11 cellular contexts compared by ENCODE assay signal in the genomic region with DNA sequence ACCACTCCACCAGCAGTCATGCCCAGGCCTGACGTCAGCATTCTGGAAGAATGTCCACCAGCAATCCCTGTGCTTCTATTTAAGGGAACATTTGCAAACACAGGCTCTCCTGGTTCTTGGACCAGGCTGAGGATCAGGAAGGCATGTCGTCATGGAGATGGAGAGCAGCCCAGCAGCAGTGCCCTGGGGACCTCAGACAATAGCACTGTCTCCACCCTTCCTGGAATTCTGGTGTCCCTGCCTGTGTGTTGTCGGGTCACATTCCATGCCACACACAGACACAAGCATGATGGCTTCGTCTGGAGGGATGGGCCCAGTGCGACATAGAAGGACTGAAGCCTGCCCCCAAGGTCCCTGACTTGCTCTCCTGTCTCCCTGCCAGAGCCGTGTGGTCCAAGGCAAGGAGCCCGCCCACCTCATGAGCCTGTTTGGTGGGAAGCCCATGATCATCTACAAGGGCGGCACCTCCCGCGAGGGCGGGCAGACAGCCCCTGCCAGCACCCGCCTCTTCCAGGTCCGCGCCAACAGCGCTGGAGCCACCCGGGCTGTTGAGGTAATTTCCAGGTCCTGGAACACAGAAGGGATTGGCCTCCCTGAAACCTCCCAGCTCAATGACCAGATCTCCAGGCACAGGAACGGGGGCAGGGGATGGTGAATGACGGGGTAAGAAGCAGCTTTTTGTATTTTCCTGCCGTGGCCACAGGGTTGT. TPM values are rescaled to one million over a fixed set of nuclear protein-coding genes. Genes with fewer than 3 reads are reported as not detected.
DNase-seq lines count a peak whose midpoint lies in the region; ATAC-seq and TF ChIP-seq lines count a peak whose summit lies in the region.
"Had no signal": no experiment of that assay in that cellular context is flagged by ENCODE, and none has a peak within 500 bp of the region (broad histone marks: within the 10 kb centered on the region; RNA-seq: fewer than 3 reads in every experiment).

No MANE protein-coding gene starts in this region.

- TF ChIP-seq POLR2A in body of pancreas (IDR thresholded peaks at IDR 0.05): no peak

- H3K27me3 ChIP-seq in Caco-2 (replicated peaks; ENCODE audit: control insufficient read depth, insufficient read depth, low read length) (no peaks in the 10 kb centered on the region), body of pancreas (no peaks in the 10 kb centered on the region), right atrium auricular region (no peaks in the 10 kb centered on the region), rectal smooth muscle tissue (ENCODE audit: control insufficient read depth, insufficient read depth, low read length) (no peaks in the 10 kb centered on the region)

- CTCF ChIA-PET in Caco-2 (lab: Charles Lee): interaction anchor here (0.7 kb wide), 1 partner anchor 48 kb away, joined by 3 read pairs; no protein-coding TSS in a partner anchor
- CTCF ChIA-PET in activated naive CD4-positive, alpha-beta T cell treated with anti-CD3 and anti-CD28 coated beads for 36 hours (lab: Charles Lee): no interaction called here

- H3K9me3 ChIP-seq in Caco-2 (no peaks in the 10 kb centered on the region), body of pancreas (no peaks in the 10 kb centered on the region), right atrium auricular region (no peaks in the 10 kb centered on the region)

- H3K27me3 Mint-ChIP-seq in Caco-2 (ENCODE audit: insufficient read depth, unreplicated experiment): no peaks in the 10 kb centered on the region
- no peaks in the 10 kb centered on the region for H3K27me3 Mint-ChIP-seq in activated naive CD4-positive, alpha-beta T cell treated with anti-CD3 and anti-CD28 coated beads for 36 hours (ENCODE audit: low read depth)

- H3K9me3 Mint-ChIP-seq in Caco-2 (ENCODE audit: unreplicated experiment): no peaks in the 10 kb centered on the region
- H3K9me3 Mint-ChIP-seq in activated naive CD4-positive, alpha-beta T cell treated with anti-CD3 and anti-CD28 coated beads for 36 hours: no peaks in the 10 kb centered on the region

- H3K27ac Mint-ChIP-seq in Caco-2 (ENCODE audit: unreplicated experiment): no peak overlapping the region
- H3K27ac Mint-ChIP-seq in activated naive CD4-positive, alpha-beta T cell treated with anti-CD3 and anti-CD28 coated beads for 36 hours: no peak overlapping the region

- H3K9ac ChIP-seq in rectal smooth muscle tissue (ENCODE audit: low read length): no peak overlapping the region

- 89 to 92% methylated on average over 16 to 19 of the region's 19 CpGs for WGBS in body of pancreas, 2 donors

- DNase-seq in Caco-2 (peak; percentile 61 to 72), body of pancreas (peak; percentile 38 to 57 (median 51)), right atrium auricular region (ENCODE audit: low spot score) (peak; percentile 98), SKM-1 treated with dmso at 0.1 percent for 144 hours (lab: John Stamatoyannopoulos, UW; ENCODE audit: unreplicated experiment) (no peak)
- DNase-seq in activated naive CD4-positive, alpha-beta T cell treated with anti-CD3 and anti-CD28 coated beads for 36 hours: no peak
- DNase-seq: cortex of kidney, DND-41, T1000 had no signal

- intact Hi-C loops in Caco-2 (cut with micrococcal nuclease; ENCODE audit: unreplicated experiment): no loop called here
- intact Hi-C loops in body of pancreas (cut with DNase I): no loop called here
- intact Hi-C loops in activated naive CD4-positive, alpha-beta T cell treated with anti-CD3 and anti-CD28 coated beads for 36 hours (cut with micrococcal nuclease): loop anchor here (10.0 kb wide), 1 partner anchor 169 kb away; a partner anchor contains a TSS

- no TSS peak for BruUV-seq in Caco-2 (replicated peaks; lab: Mats Ljungman, UMichigan)

- H3K4me1 ChIP-seq in Caco-2 (peaks cover 16% of the 10 kb centered on the region; the same call in 1 of the 2 replicates), body of pancreas (peaks cover 16% of the 10 kb centered on the region), right atrium auricular region (peaks cover 0 to 52% of the 10 kb centered on the region in 2 donors), rectal smooth muscle tissue (ENCODE audit: control insufficient read depth, insufficient read depth, low read length) (peaks cover 39% of the 10 kb centered on the region)

- POLR2A ChIA-PET in Caco-2 (lab: Charles Lee): no interaction called here

- TF ChIP-seq CTCF in Caco-2 (IDR thresholded peaks at IDR 0.05; ENCODE audit: insufficient read depth in 1 of 2, low read depth in 1 of 2, low read length in 1 of 2, severe bottlenecking in 1 of 2, unreplicated experiment in 1 of 2) (no peak), body of pancreas (IDR thresholded peaks at IDR 0.05) (no peak), right atrium auricular region (IDR thresholded peaks at IDR 0.05) (no peak)

- H3K4me1 Mint-ChIP-seq in Caco-2 (ENCODE audit: low read depth, unreplicated experiment): peaks cover 11% of the 10 kb centered on the region
- H3K4me1 Mint-ChIP-seq in activated naive CD4-positive, alpha-beta T cell treated with anti-CD3 and anti-CD28 coated beads for 36 hours (ENCODE audit: low read depth): peaks cover 5% of the 10 kb centered on the region

- H3K4me3 Mint-ChIP-seq in Caco-2 (ENCODE audit: unreplicated experiment): no peak overlapping the region
- H3K4me3 Mint-ChIP-seq in activated naive CD4-positive, alpha-beta T cell treated with anti-CD3 and anti-CD28 coated beads for 36 hours: no peak overlapping the region

- no peak overlapping the region for H3K4me3 ChIP-seq in Caco-2 (ENCODE audit: low read depth, low read length)
- H3K4me3 ChIP-seq in body of pancreas: no peak overlapping the region
- no peak overlapping the region for H3K4me3 ChIP-seq in right atrium auricular region
- H3K4me3 ChIP-seq in rectal smooth muscle tissue (ENCODE audit: low read length): no peak overlapping the region

- H3K36me3 ChIP-seq in Caco-2 (ENCODE audit: control insufficient read depth, insufficient read depth, low read length) (peaks cover 3% of the 10 kb centered on the region), body of pancreas (replicated peaks in 1 of 2; ENCODE audit: insufficient read depth in 1 of 2, low read depth in 2 of 2) (peaks cover 0 to 2% of the 10 kb centered on the region in 2 donors), right atrium auricular region (peaks cover 98% of the 10 kb centered on the region), rectal smooth muscle tissue (ENCODE audit: control insufficient read depth, insufficient read depth, low read length) (peaks cover 70% of the 10 kb centered on the region)

- ATAC-seq in body of pancreas (peak; percentile 53), GM21786 (IDR thresholded peaks at IDR 0.05; ENCODE audit: unreplicated experiment) (no peak), GM18907 (IDR thresholded peaks at IDR 0.05; ENCODE audit: unreplicated experiment) (no peak)

- peak overlapping the region; percentile 4 to 62 (median 8) for H3K27ac ChIP-seq in body of pancreas
- peak overlapping the region; percentile 90 to 94 for H3K27ac ChIP-seq in right atrium auricular region
- H3K27ac ChIP-seq in rectal smooth muscle tissue (ENCODE audit: low read depth, low read length): peak overlapping the region; percentile 98

- H3K36me3 Mint-ChIP-seq in Caco-2 (ENCODE audit: insufficient read depth, unreplicated experiment): peaks cover 47% of the 10 kb centered on the region
- no peaks in the 10 kb centered on the region for H3K36me3 Mint-ChIP-seq in activated naive CD4-positive, alpha-beta T cell treated with anti-CD3 and anti-CD28 coated beads for 36 hours (ENCODE audit: low read depth)

RNA-seq across cellular contexts. Expression of a gene that starts 43.8 kb away (rescaled TPM):
- 26.5 and 33.1 TPM in 2 replicates for total RNA-seq in Caco-2 (2022)
- 10 to 100 TPM; 59.9 to 70.5 TPM for total RNA-seq in body of pancreas
- total RNA-seq in right atrium auricular region: 100 to 1,000 TPM; 152 to 173 TPM
- total RNA-seq in activated naive CD4-positive, alpha-beta T cell treated with anti-CD3 and anti-CD28 coated beads for 36 hours: 10 to 100 TPM; 34.0 to 37.7 TPM

RNA-seq across cellular contexts. Expression of a gene that starts 58.3 kb away (rescaled TPM):
- total RNA-seq in Caco-2 (2022): 99.6 and 100 TPM in 2 replicates
- 100 to 1,000 TPM; 328 to 753 TPM for total RNA-seq in body of pancreas
- total RNA-seq in right atrium auricular region: 1,000 to 10,000 TPM; 1,444 to 3,478 TPM
- 1 to 10 TPM; 1.1 to 1.2 TPM for total RNA-seq in activated naive CD4-positive, alpha-beta T cell treated with anti-CD3 and anti-CD28 coated beads for 36 hours

Comparison
In these comparisons a context has a peak if more than half of its experiments do, and no peak if none do; other contexts are left out.
1. DNase-seq: peak in Caco-2 (2 of 2), body of pancreas (4 of 4) and right atrium auricular region (single experiment); none in activated naive CD4-positive, alpha-beta T cell treated with anti-CD3 and anti-CD28 coated beads for 36 hours (single experiment) and SKM-1 treated with dmso at 0.1 percent for 144 hours (single experiment).
2. H3K27ac ChIP-seq: peak in every context shown above with its lines; median percentile 98 in rectal smooth muscle tissue; 92 in right atrium auricular region; 8 in body of pancreas.
3. RNA of a gene that starts 58.3 kb away (total RNA-seq): 1,444 to 3,478 TPM in right atrium auricular region, 328 to 753 TPM in body of pancreas and 99.6 to 100 TPM in Caco-2; 1.1 to 1.2 TPM in activated naive CD4-positive, alpha-beta T cell treated with anti-CD3 and anti-CD28 coated beads for 36 hours; every median in the first group is over 10 times any median in the second.